Comparison of ENCODE assay signal across 7 cellular contexts in the genomic region with DNA sequence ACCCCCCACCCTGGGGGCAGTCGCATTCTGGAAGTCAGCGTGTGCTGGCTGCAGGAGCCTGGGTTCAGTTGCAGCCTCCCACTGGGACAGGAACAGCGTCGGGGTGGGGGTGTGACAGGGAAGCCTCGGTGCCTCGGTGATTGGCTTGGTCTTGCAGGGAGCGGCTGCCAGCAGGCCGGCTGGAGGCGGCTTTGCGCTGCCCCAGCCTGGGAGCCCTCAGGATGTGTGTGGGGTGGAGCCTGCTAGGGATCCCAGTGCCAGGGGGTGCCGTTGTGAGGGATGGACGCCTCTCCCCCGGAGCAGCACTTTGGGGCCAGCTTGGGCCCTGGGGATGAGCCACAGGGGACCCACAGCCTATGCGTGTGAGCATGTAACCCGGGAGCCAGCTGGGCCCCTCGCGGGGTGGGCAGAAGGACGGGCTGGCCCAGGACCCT.
DNase-seq lines count a peak whose midpoint lies in the region; ATAC-seq and TF ChIP-seq lines count a peak whose summit lies in the region.

No MANE protein-coding gene starts in this region.

- intact Hi-C loops in head of caudate nucleus (cut with DNase I), result no loop called here

- no peak for TF ChIP-seq CTCF in VCaP (conservative IDR thresholded peaks at IDR 0.05)

- peak overlapping the region; percentile 75 for H3K27ac ChIP-seq in VCaP

- DNase-seq in head of caudate nucleus (peak in 41 of 42 donors; percentile 37 to 84 (median 71)), nucleus accumbens (lab: John Stamatoyannopoulos, UW) (peak in 44 of 56 donors; percentile 18 to 82 (median 56)), GM19240 (ENCODE audit: insufficient read length, low spot score) (no peak), NCI-H2196 (lab: John Stamatoyannopoulos, UW; ENCODE audit: unreplicated experiment) (no peak)

- ATAC-seq in HG03045 (IDR thresholded peaks at IDR 0.05; ENCODE audit: unreplicated experiment) (peak; percentile 26), HG03135 (IDR thresholded peaks at IDR 0.05; ENCODE audit: unreplicated experiment) (no peak)

Comparison
In these comparisons a context has a peak if more than half of its experiments do, and no peak if none do; other contexts are left out.
1. DNase-seq: peak in head of caudate nucleus (41 of 42) and nucleus accumbens (44 of 56); none in GM19240 (single experiment) and NCI-H2196 (single experiment).